10 cellular contexts compared by ENCODE assay signal in genomic region chr20:49677777-49678758, GRCh38. TPM values are rescaled to one million over a fixed set of nuclear protein-coding genes. Genes with fewer than 3 reads are reported as not detected.
DNase-seq lines count a peak whose midpoint lies in the region; ATAC-seq, FAIRE-seq and TF ChIP-seq lines count a peak whose summit lies in the region.
"Had no signal": no experiment of that assay in that cellular context is flagged by ENCODE, and none has a peak within 500 bp of the region (broad histone marks: within the 10 kb centered on the region; RNA-seq: fewer than 3 reads in every experiment).

No MANE protein-coding gene starts in this region.

- peak overlapping the region; percentile 22 for H3K27ac Mint-ChIP-seq in activated CD4-positive, alpha-beta T cell treated with anti-CD3 and anti-CD28 coated beads, Interleukin-2, amount 10 ng/mL, durations not matched to agents 24 days and 14 days
- H3K27ac Mint-ChIP-seq in activated naive CD8-positive, alpha-beta T cell = peak overlapping the region; percentile 64

- no peaks in the 10 kb centered on the region for H3K27me3 Mint-ChIP-seq in activated CD4-positive, alpha-beta T cell treated with anti-CD3 and anti-CD28 coated beads, Interleukin-2, amount 10 ng/mL, durations not matched to agents 24 days and 14 days
- no peaks in the 10 kb centered on the region for H3K27me3 Mint-ChIP-seq in activated naive CD8-positive, alpha-beta T cell

- H3K9me3 ChIP-seq in kidney (ENCODE audit: control insufficient read depth in 1 of 2, low read length in 2 of 2) (no peaks in the 10 kb centered on the region), thoracic aorta (no peaks in the 10 kb centered on the region)
- H3K9me3 ChIP-seq: SJCRH30 had no signal

- TF ChIP-seq CTCF in kidney (IDR thresholded peaks at IDR 0.05; ENCODE audit: borderline replicate concordance, extremely low read depth, insufficient read depth) = no peak
- TF ChIP-seq CTCF in thoracic aorta (IDR thresholded peaks at IDR 0.05) = no peak

- H3K27me3 ChIP-seq in thoracic aorta (replicated peaks; ENCODE audit: insufficient read depth) = no peaks in the 10 kb centered on the region
- H3K27me3 ChIP-seq: SJCRH30 had no signal

- no peak for DNase-seq in activated CD4-positive, alpha-beta T cell treated with anti-CD3 and anti-CD28 coated beads, Interleukin-2, amount 10 ng/mL, durations not matched to agents 24 days and 14 days
- DNase-seq in activated CD4-positive, alpha-beta T cell treated with anti-CD3 and anti-CD28 coated beads, Interleukin-2, amount 50 U/mL, for 1 hour = no peak
- no peak for DNase-seq in kidney
- no peak for DNase-seq in thoracic aorta (ENCODE audit: low spot score)
- DNase-seq in NCI-H2029 (lab: John Stamatoyannopoulos, UW) = no peak
- DNase-seq in DMS53 (lab: John Stamatoyannopoulos, UW) = no peak
- DNase-seq: SJCRH30 had no signal

- intact Hi-C loops in activated CD4-positive, alpha-beta T cell treated with anti-CD3 and anti-CD28 coated beads, Interleukin-2, amount 10 ng/mL, durations not matched to agents 24 days and 14 days (cut with micrococcal nuclease) = loop anchor here (1.0 to 10.0 kb wide), 6 partner anchors 8 to 144 kb away; partner anchors contain the start of gene B4GALT5
- intact Hi-C loops in kidney (cut with DNase I) = no loop called here

- H3K36me3 ChIP-seq in kidney (ENCODE audit: control insufficient read depth in 1 of 2, insufficient read depth in 2 of 2, low read length in 2 of 2) = no peaks in the 10 kb centered on the region
- no peaks in the 10 kb centered on the region for H3K36me3 ChIP-seq in thoracic aorta

- peaks cover 54 to 81% of the 10 kb centered on the region in 2 donors for H3K4me1 ChIP-seq in kidney (ENCODE audit: control insufficient read depth in 1 of 2, insufficient read depth in 1 of 2, low read depth in 1 of 2, low read length in 2 of 2)
- H3K4me1 ChIP-seq in thoracic aorta (ENCODE audit: control insufficient read depth in 1 of 2, low read depth in 2 of 2) = peaks cover 61 to 64% of the 10 kb centered on the region in 2 donors

- H3K9ac ChIP-seq in kidney (ENCODE audit: low read length in 2 of 2) = peak overlapping the region in 1 of 2 donors; percentile 33

- H3K4me1 Mint-ChIP-seq in activated CD4-positive, alpha-beta T cell treated with anti-CD3 and anti-CD28 coated beads, Interleukin-2, amount 10 ng/mL, durations not matched to agents 24 days and 14 days = peaks cover 62% of the 10 kb centered on the region
- peaks cover 52% of the 10 kb centered on the region for H3K4me1 Mint-ChIP-seq in activated naive CD8-positive, alpha-beta T cell (ENCODE audit: low read depth)

- H3K36me3 Mint-ChIP-seq in activated CD4-positive, alpha-beta T cell treated with anti-CD3 and anti-CD28 coated beads, Interleukin-2, amount 10 ng/mL, durations not matched to agents 24 days and 14 days (ENCODE audit: low read depth) = peaks cover 24% of the 10 kb centered on the region
- H3K36me3 Mint-ChIP-seq in activated naive CD8-positive, alpha-beta T cell = peaks cover 8% of the 10 kb centered on the region

- H3K4me3 Mint-ChIP-seq in activated CD4-positive, alpha-beta T cell treated with anti-CD3 and anti-CD28 coated beads, Interleukin-2, amount 10 ng/mL, durations not matched to agents 24 days and 14 days = peak overlapping the region; percentile 60
- H3K4me3 Mint-ChIP-seq in activated naive CD8-positive, alpha-beta T cell = no peak overlapping the region

- no peaks in the 10 kb centered on the region for H3K9me3 Mint-ChIP-seq in activated CD4-positive, alpha-beta T cell treated with anti-CD3 and anti-CD28 coated beads, Interleukin-2, amount 10 ng/mL, durations not matched to agents 24 days and 14 days
- H3K9me3 Mint-ChIP-seq in activated naive CD8-positive, alpha-beta T cell (ENCODE audit: low read depth) = no peaks in the 10 kb centered on the region

- ATAC-seq in thoracic aorta (ENCODE audit: insufficient number of reproducible peaks, low FRiP score, low read depth) = no peak
- no peak for ATAC-seq in HG03354 (IDR thresholded peaks at IDR 0.05; ENCODE audit: poor library complexity, severe bottlenecking, unreplicated experiment)

- peak overlapping the region; percentile 44 to 71 for H3K27ac ChIP-seq in kidney (ENCODE audit: low read depth in 2 of 2, low read length in 2 of 2)
- peak overlapping the region; percentile 18 to 67 for H3K27ac ChIP-seq in thoracic aorta
- H3K27ac ChIP-seq: SJCRH30 had no signal

- H3K4me3 ChIP-seq in kidney (ENCODE audit: low read length in 2 of 2) (peak overlapping the region in 1 of 2 donors; percentile 13), thoracic aorta (peak overlapping the region; percentile 10)
- H3K4me3 ChIP-seq: lung, SJCRH30 had no signal

- no peak for FAIRE-seq in kidney (lab: Jason Lieb, UNC)

RNA-seq across cellular contexts. Expression of gene B4GALT5, which starts 35.6 kb away (rescaled TPM):
- total RNA-seq in activated CD4-positive, alpha-beta T cell treated with anti-CD3 and anti-CD28 coated beads, Interleukin-2, amount 10 ng/mL, durations not matched to agents 24 days and 14 days = 39.0 and 39.1 TPM in 2 replicates
- total RNA-seq in kidney = 73.3 TPM
- 21.4 TPM for polyA plus RNA-seq in kidney (ENCODE audit: insufficient read depth, low read depth, low replicate concordance)
- 10 to 100 TPM; 15.7 to 45.3 TPM for total RNA-seq in thoracic aorta
